Comparison of ENCODE assay signal across 15 cellular contexts in genomic region chr11:73978576-73979086, GRCh38. TPM values are rescaled to one million over a fixed set of nuclear protein-coding genes. Genes with fewer than 3 reads are reported as not detected.
DNase-seq lines count a peak whose midpoint lies in the region; ATAC-seq and TF ChIP-seq lines count a peak whose summit lies in the region.
"Had no signal": no experiment of that assay in that cellular context is flagged by ENCODE, and none has a peak within 500 bp of the region (broad histone marks: within the 10 kb centered on the region; RNA-seq: fewer than 3 reads in every experiment).

No MANE protein-coding gene starts in this region.

- ATAC-seq in upper lobe of left lung (ENCODE audit: low FRiP score in 2 of 2) (no peak), PC-3 (no peak)
- ATAC-seq: gastroesophageal sphincter had no signal

- H3K4me2 ChIP-seq in mammary epithelial cell (ENCODE audit: insufficient read depth, low read depth, low read length) (no peak overlapping the region), PC-3 (ENCODE audit: low read length) (no peak overlapping the region)

- TF ChIP-seq CTCF in mammary epithelial cell (conservative IDR thresholded peaks at IDR 0.05 in 1 of 2, IDR thresholded peaks at IDR 0.05 in 1 of 2; ENCODE audit: extremely low read depth in 1 of 2, insufficient read depth in 1 of 2, low read depth in 1 of 2, low read length in 2 of 2) = no peak
- TF ChIP-seq CTCF in MCF 10A (IDR thresholded peaks at IDR 0.05; ENCODE audit: unreplicated experiment) = no peak
- TF ChIP-seq CTCF in upper lobe of left lung (IDR thresholded peaks at IDR 0.05) = no peak
- no peak for TF ChIP-seq CTCF in PC-3 (conservative IDR thresholded peaks at IDR 0.05; ENCODE audit: low read depth, low read length)

- H3K9me3 ChIP-seq in mammary epithelial cell (replicated peaks; ENCODE audit: insufficient read depth, low read length) (no peaks in the 10 kb centered on the region), upper lobe of left lung (no peaks in the 10 kb centered on the region), PC-3 (ENCODE audit: low read length) (no peaks in the 10 kb centered on the region)
- H3K9me3 ChIP-seq: gastroesophageal sphincter had no signal

- dilution Hi-C loops in mammary epithelial cell (cut with HindIII; ENCODE audit: low sequenced_read_pairs) = no loop called here

- WGBS in mammary epithelial cell (ENCODE audit: low coverage, missing lambda C conversion rate) = 100% methylated on average over 1 of the region's 3 CpGs
- 61 to 100% methylated on average over 1 to 3 of the region's 3 CpGs for WGBS in upper lobe of left lung, 2 donors

- in situ Hi-C loops in mammary epithelial cell (cut with MboI; ENCODE audit: low sequenced_read_pairs in 2 of 2) = no loop called here

- no peaks in the 10 kb centered on the region for H3K9me2 ChIP-seq in PC-3 (replicated peaks; ENCODE audit: low read length)

- H3K27me3 Mint-ChIP-seq in MCF 10A (ENCODE audit: insufficient read depth, unreplicated experiment) = no peaks in the 10 kb centered on the region
- no peaks in the 10 kb centered on the region for H3K27me3 Mint-ChIP-seq in activated T-helper 2 cell treated with anti-CD3 and anti-CD28 coated beads, Interferon-gamma antibody, Interleukin-2, Interleukin-4, amounts not matched to agents 10 μg/mL and 5 μg/mL and 100 μg/mL, durations not matched to agents 14 hours and 24 hours and 36 hours (ENCODE audit: low read depth)

- H3K4me3 ChIP-seq in mammary epithelial cell (replicated peaks in 1 of 3; ENCODE audit: insufficient read depth in 1 of 3, low read depth in 2 of 3, low read length in 3 of 3) (no peak overlapping the region), upper lobe of left lung (no peak overlapping the region), PC-3 (ENCODE audit: low read length) (no peak overlapping the region)
- H3K4me3 ChIP-seq: coronary artery, gastroesophageal sphincter had no signal

- H3K36me3 ChIP-seq in mammary epithelial cell (ENCODE audit: insufficient read depth, low read length) = no peaks in the 10 kb centered on the region
- peaks cover 14 to 41% (median 33%) of the 10 kb centered on the region in 4 donors for H3K36me3 ChIP-seq in upper lobe of left lung
- peaks cover 17% of the 10 kb centered on the region for H3K36me3 ChIP-seq in PC-3 (ENCODE audit: low read depth, low read length)

- H3F3A ChIP-seq in PC-3 (ENCODE audit: low read length, unreplicated experiment) = no peaks in the 10 kb centered on the region

- no peak overlapping the region for H3K4me3 Mint-ChIP-seq in MCF 10A (ENCODE audit: unreplicated experiment)
- peak overlapping the region; percentile 73 for H3K4me3 Mint-ChIP-seq in activated T-helper 2 cell treated with anti-CD3 and anti-CD28 coated beads, Interferon-gamma antibody, Interleukin-2, Interleukin-4, amounts not matched to agents 10 μg/mL and 5 μg/mL and 100 μg/mL, durations not matched to agents 14 hours and 24 hours and 36 hours (ENCODE audit: low read depth)

- H3K27ac ChIP-seq in mammary epithelial cell (ENCODE audit: insufficient read depth, low read depth, low read length) (no peak overlapping the region), upper lobe of left lung (peak overlapping the region; percentile 8 to 98 (median 84)), PC-3 (ENCODE audit: low read length) (no peak overlapping the region)

- H3K27me3 ChIP-seq in mammary epithelial cell (ENCODE audit: insufficient read depth, low read length) = no peaks in the 10 kb centered on the region
- H3K27me3 ChIP-seq in upper lobe of left lung = no peaks in the 10 kb centered on the region
- no peaks in the 10 kb centered on the region for H3K27me3 ChIP-seq in PC-3 (ENCODE audit: low read length)
- H3K27me3 ChIP-seq: gastroesophageal sphincter had no signal

- H2AFZ ChIP-seq in mammary epithelial cell (ENCODE audit: low read depth, low read length) (no peak overlapping the region), PC-3 (ENCODE audit: low read length) (no peak overlapping the region)

- no peak for TF ChIP-seq POLR2A in upper lobe of left lung (IDR thresholded peaks at IDR 0.05)

- POLR2A ChIA-PET in MCF 10A (lab: Yijun Ruan, JAX) = no interaction called here
- POLR2A ChIA-PET in PC-3 (lab: Charles Lee; ENCODE audit: unreplicated experiment) = no interaction called here

- no peaks in the 10 kb centered on the region for H3K9me3 Mint-ChIP-seq in MCF 10A (ENCODE audit: unreplicated experiment)
- no peaks in the 10 kb centered on the region for H3K9me3 Mint-ChIP-seq in activated T-helper 2 cell treated with anti-CD3 and anti-CD28 coated beads, Interferon-gamma antibody, Interleukin-2, Interleukin-4, amounts not matched to agents 10 μg/mL and 5 μg/mL and 100 μg/mL, durations not matched to agents 14 hours and 24 hours and 36 hours

- H4K20me1 ChIP-seq in mammary epithelial cell (ENCODE audit: insufficient read depth, low read length) (no peaks in the 10 kb centered on the region), PC-3 (ENCODE audit: low read length) (no peaks in the 10 kb centered on the region)

- CTCF ChIA-PET in mammary epithelial cell (lab: Charles Lee; ENCODE audit: low non-redundant PET) = interaction anchor here (0.6 kb wide), 1 partner anchor 578 kb away, joined by 4 read pairs; no protein-coding TSS in a partner anchor
- CTCF ChIA-PET in MCF 10A (lab: Yijun Ruan, JAX) = interaction anchor here (0.9 kb wide), 1 partner anchor 15 kb away, joined by 4 read pairs; no protein-coding TSS in a partner anchor
- CTCF ChIA-PET in PC-3 (lab: Charles Lee) = no interaction called here

- H3K27ac Mint-ChIP-seq in MCF 10A (ENCODE audit: low read depth, unreplicated experiment) = no peak overlapping the region
- H3K27ac Mint-ChIP-seq in activated T-helper 2 cell treated with anti-CD3 and anti-CD28 coated beads, Interferon-gamma antibody, Interleukin-2, Interleukin-4, amounts not matched to agents 10 μg/mL and 5 μg/mL and 100 μg/mL, durations not matched to agents 14 hours and 24 hours and 36 hours = peak overlapping the region; percentile 83

- peaks cover 17% of the 10 kb centered on the region for H3K4me1 ChIP-seq in mammary epithelial cell (ENCODE audit: insufficient read depth, low read length)
- peaks cover 33 to 60% (median 51%) of the 10 kb centered on the region in 4 donors for H3K4me1 ChIP-seq in upper lobe of left lung
- peaks cover 34% of the 10 kb centered on the region for H3K4me1 ChIP-seq in PC-3 (ENCODE audit: insufficient read depth, low read length)

- TF ChIP-seq EP300 in upper lobe of left lung (IDR thresholded peaks at IDR 0.05) = no peak

- H3K9ac ChIP-seq in mammary epithelial cell (ENCODE audit: insufficient read depth, low read length) (no peak overlapping the region), PC-3 (ENCODE audit: low read length) (no peak overlapping the region)

- H3K79me2 ChIP-seq in mammary epithelial cell (ENCODE audit: insufficient read depth, low read length) (no peaks in the 10 kb centered on the region), PC-3 (ENCODE audit: low read length) (peaks cover 8% of the 10 kb centered on the region; the same call in 1 of the 2 replicates)

- H3K4me1 Mint-ChIP-seq in MCF 10A (ENCODE audit: insufficient read depth, unreplicated experiment) = peaks cover 11% of the 10 kb centered on the region
- peaks cover 55% of the 10 kb centered on the region for H3K4me1 Mint-ChIP-seq in activated T-helper 2 cell treated with anti-CD3 and anti-CD28 coated beads, Interferon-gamma antibody, Interleukin-2, Interleukin-4, amounts not matched to agents 10 μg/mL and 5 μg/mL and 100 μg/mL, durations not matched to agents 14 hours and 24 hours and 36 hours (ENCODE audit: low read depth)

- intact Hi-C loops in mammary epithelial cell (cut with micrococcal nuclease) = no loop called here
- intact Hi-C loops in MCF 10A (cut with micrococcal nuclease) = no loop called here
- intact Hi-C loops in activated T-helper 2 cell treated with anti-CD3 and anti-CD28 coated beads, Interferon-gamma antibody, Interleukin-2, Interleukin-4, amounts not matched to agents 10 μg/mL and 5 μg/mL and 100 μg/mL, durations not matched to agents 14 hours and 24 hours and 36 hours (cut with micrococcal nuclease) = no loop called here
- intact Hi-C loops in PC-3 (cut with micrococcal nuclease) = no loop called here

- H3K36me3 Mint-ChIP-seq in MCF 10A (ENCODE audit: insufficient read depth, unreplicated experiment) = no peaks in the 10 kb centered on the region
- peaks cover 90% of the 10 kb centered on the region for H3K36me3 Mint-ChIP-seq in activated T-helper 2 cell treated with anti-CD3 and anti-CD28 coated beads, Interferon-gamma antibody, Interleukin-2, Interleukin-4, amounts not matched to agents 10 μg/mL and 5 μg/mL and 100 μg/mL, durations not matched to agents 14 hours and 24 hours and 36 hours (ENCODE audit: low read depth)

- DNase-seq in mammary epithelial cell = peak; percentile 19
- DNase-seq in MCF 10A (ENCODE audit: unreplicated experiment) = no peak
- DNase-seq in activated T-helper 2 cell treated with anti-CD3 and anti-CD28 coated beads, Interferon-gamma antibody, Interleukin-2, Interleukin-4, amounts not matched to agents 10 μg/mL and 5 μg/mL and 100 μg/mL, durations not matched to agents 14 hours and 24 hours and 36 hours (ENCODE audit: low spot score) = no peak
- DNase-seq in iris pigment epithelial cell (ENCODE audit: low read depth) = peak; percentile 15
- peak in 1 of 2 donors; percentile 41 for DNase-seq in upper lobe of left lung
- DNase-seq in iPS-NIHi7 (ENCODE audit: extremely low spot score) = no peak
- no peak for DNase-seq in RKO (ENCODE audit: low spot score)
- DNase-seq in PC-3 = no peak
- DNase-seq: activated effector memory CD4-positive, alpha-beta T cell treated with anti-CD3 and anti-CD28 coated beads, Interleukin-2, amount 50 U/mL, for 16 hours; AML-193; stimulated activated CD8-positive, alpha-beta memory T cell treated with anti-CD3 and anti-CD28 coated beads, Interleukin-4, amount 100 ng/mL, for 48 hours had no signal

- BruUV-seq in mammary epithelial cell (replicated peaks; lab: Mats Ljungman, UMichigan) (no TSS peak), MCF 10A (replicated peaks; lab: Mats Ljungman, UMichigan) (no TSS peak), PC-3 (replicated peaks; lab: Mats Ljungman, UMichigan) (no TSS peak)

RNA-seq across cellular contexts. Expression of gene UCP2, which starts 4.0 kb away (rescaled TPM):
- total RNA-seq in mammary epithelial cell (under 1 TPM; 0.73 to 0.83 TPM), MCF 10A (2022) (not detected in 2 replicates), upper lobe of left lung (100 to 1,000 TPM in 3 of 6 donors, 10 to 100 TPM in 3; 76.5 to 118 (median 98.3) TPM), PC-3 (2014; rRNA removed) (6.4 and 11.9 TPM in 2 replicates)
- 4.7 TPM for polyA plus RNA-seq in mammary epithelial cell
- 11.0 TPM for polyA minus RNA-seq in mammary epithelial cell
- 429 and 437 TPM in 2 replicates for total RNA-seq in activated T-helper 2 cell treated with anti-CD3 and anti-CD28 coated beads, Interferon-gamma antibody, Interleukin-2, Interleukin-4, amounts not matched to agents 10 μg/mL and 5 μg/mL and 100 μg/mL, durations not matched to agents 14 hours and 24 hours and 36 hours
- polyA plus RNA-seq: neural cell had no signal

RNA-seq across cellular contexts. Expression of gene DNAJB13, which starts 27.8 kb away (rescaled TPM):
- total RNA-seq in mammary epithelial cell (not detected), MCF 10A (2022) (0.29 and 0.30 TPM in 2 replicates), upper lobe of left lung (10 to 100 TPM in 2 of 6 donors, 1 to 10 TPM in 3, under 1 TPM in 1; 0.49 to 16.5 (median 6.3) TPM), PC-3 (2014; rRNA removed) (0.29 and 0.46 TPM in 2 replicates)
- polyA plus RNA-seq in mammary epithelial cell = not detected
- polyA minus RNA-seq in mammary epithelial cell = not detected
- total RNA-seq in activated T-helper 2 cell treated with anti-CD3 and anti-CD28 coated beads, Interferon-gamma antibody, Interleukin-2, Interleukin-4, amounts not matched to agents 10 μg/mL and 5 μg/mL and 100 μg/mL, durations not matched to agents 14 hours and 24 hours and 36 hours = 0.44 and 0.52 TPM in 2 replicates
- total RNA-seq: gastroesophageal sphincter, NCI-H460 had no signal
- polyA plus RNA-seq: neural cell had no signal

RNA-seq across cellular contexts. Expression of gene UCP3, which starts 30.3 kb away (rescaled TPM):
- total RNA-seq in mammary epithelial cell (1 to 10 TPM in 1 of 2 donors, under 1 TPM in 1; 0.99 to 1.2 TPM), MCF 10A (2022) (1.5 and 2.5 TPM in 2 replicates), upper lobe of left lung (1 to 10 TPM; 1.2 to 5.2 (median 2.4) TPM), PC-3 (2014; rRNA removed) (1.2 and 1.8 TPM in 2 replicates)
- 0.28 TPM for polyA plus RNA-seq in mammary epithelial cell
- not detected for polyA minus RNA-seq in mammary epithelial cell
- total RNA-seq in activated T-helper 2 cell treated with anti-CD3 and anti-CD28 coated beads, Interferon-gamma antibody, Interleukin-2, Interleukin-4, amounts not matched to agents 10 μg/mL and 5 μg/mL and 100 μg/mL, durations not matched to agents 14 hours and 24 hours and 36 hours = 2.0 and 2.6 TPM in 2 replicates

Comparison
In these comparisons a context has a peak if more than half of its experiments do, and no peak if none do; other contexts are left out.
1. DNase-seq: peak in mammary epithelial cell (single experiment) and iris pigment epithelial cell (single experiment); none in MCF 10A (single experiment), activated T-helper 2 cell treated with anti-CD3 and anti-CD28 coated beads, Interferon-gamma antibody, Interleukin-2, Interleukin-4, amounts not matched to agents 10 μg/mL and 5 μg/mL and 100 μg/mL, durations not matched to agents 14 hours and 24 hours and 36 hours (single experiment), iPS-NIHi7 (single experiment), RKO (single experiment) and PC-3 (single experiment).
2. H3K27ac ChIP-seq: peak in upper lobe of left lung (4 of 4); none in mammary epithelial cell (single experiment) and PC-3 (single experiment).